Comparison of ENCODE assay signal across 27 cellular contexts in genomic region chr5:171648279-171648774, GRCh38.
"Had no signal": no experiment of that assay in that cellular context is flagged by ENCODE, and none has a peak within 500 bp of the region (broad histone marks: within the 10 kb centered on the region; RNA-seq: fewer than 3 reads in every experiment).

No MANE protein-coding gene starts in this region.

- H3K4me1 ChIP-seq: ascending aorta, Peyer's patch had no signal

- H3K4me3 ChIP-seq: ascending aorta, coronary artery, Peyer's patch had no signal

- H3K9me3 Mint-ChIP-seq: activated naive CD4-positive, alpha-beta T cell treated with anti-CD3 and anti-CD28 coated beads, Interleukin-2, amount 50 U/mL, for 72 hours; T-helper 1 cell treated with Interleukin-12 subunit alpha and Interleukin-12 subunit beta and Interleukin-4 antibody, amounts not matched to agents 30 μg/mL and 1 μg/mL, for 36 hours had no signal

- H3K4me3 Mint-ChIP-seq: activated CD8-positive, alpha-beta T cell treated with anti-CD3 and anti-CD28 coated beads, Interleukin-2, amount 10 ng/mL, durations not matched to agents 7 days and 5 days; activated naive CD8-positive, alpha-beta T cell treated with anti-CD3 and anti-CD28 coated beads, Interleukin-2, amount 50 U/mL, for 24 hours; T-helper 1 cell treated with Interleukin-12 subunit alpha and Interleukin-12 subunit beta and Interleukin-4 antibody, amounts not matched to agents 30 μg/mL and 1 μg/mL, for 36 hours; WTC11 had no signal

- H3K27ac Mint-ChIP-seq: activated CD8-positive, alpha-beta T cell treated with anti-CD3 and anti-CD28 coated beads, Interleukin-2, amount 10 ng/mL, durations not matched to agents 7 days and 5 days; activated naive CD4-positive, alpha-beta T cell treated with anti-CD3 and anti-CD28 coated beads, Interleukin-2, amount 50 U/mL, for 72 hours; activated naive CD8-positive, alpha-beta T cell treated with anti-CD3 and anti-CD28 coated beads, Interleukin-2, amount 50 U/mL, for 24 hours; T-helper 1 cell treated with Interleukin-12 subunit alpha and Interleukin-12 subunit beta and Interleukin-4 antibody, amounts not matched to agents 30 μg/mL and 1 μg/mL, for 36 hours; WTC11 had no signal

- H3K36me3 ChIP-seq: ascending aorta, Peyer's patch, SJCRH30 had no signal

- H3K36me3 Mint-ChIP-seq: activated naive CD4-positive, alpha-beta T cell treated with anti-CD3 and anti-CD28 coated beads, Interleukin-2, amount 50 U/mL, for 72 hours had no signal

- H3K9me3 ChIP-seq: ascending aorta, Peyer's patch, SJCRH30 had no signal

- H3K4me1 Mint-ChIP-seq: activated naive CD8-positive, alpha-beta T cell treated with anti-CD3 and anti-CD28 coated beads, Interleukin-2, amount 50 U/mL, for 24 hours had no signal

- DNase-seq: activated CD4-positive, alpha-beta T cell treated with anti-CD3 and anti-CD28 coated beads for 48 hours; activated CD4-positive, alpha-beta T cell treated with anti-CD3 and anti-CD28 coated beads, Interleukin-2, amount 50 U/mL, for 4 hours; activated CD4-positive, CD25-positive, alpha-beta regulatory T cell treated with anti-CD3 and anti-CD28 coated beads, Interleukin-2, amount 50 U/mL, for 72 hours; activated CD8-positive, alpha-beta memory T cell treated with anti-CD3 and anti-CD28 coated beads, Interleukin-2, amount 50 U/mL, for 48 hours; activated CD8-positive, alpha-beta T cell treated with anti-CD3 and anti-CD28 coated beads, Interleukin-2, amount 10 ng/mL, durations not matched to agents 7 days and 5 days; activated effector memory CD4-positive, alpha-beta T cell treated with Interleukin-2 at 50 U/mL for 16 hours; activated naive CD4-positive, alpha-beta T cell; activated naive CD8-positive, alpha-beta T cell treated with anti-CD3 and anti-CD28 coated beads, Interleukin-2, amount 50 U/mL, for 24 hours; activated T-cell treated with anti-CD3 and anti-CD28 coated beads, Interleukin-2, amount 50 U/mL, for 1 hour; amniotic stem cell; cerebellar nuclear complex; NCI-H1092 treated with DMSO at 0.1 percent for 48 hours; NCI-H1417 treated with DMSO at 0.1 percent for 48 hours; NCI-H1694 treated with DMSO at 0.1 percent for 48 hours; NCI-H2029 treated with DMSO at 0.1 percent for 48 hours; NCI-H345; NCI-H510A; NCI-H69; Peyer's patch; Right ventricle myocardium superior had no signal

- H3K27ac ChIP-seq: ascending aorta, coronary artery, Peyer's patch, RWPE1, SJCRH30 had no signal

- H3K27me3 ChIP-seq: ascending aorta, Peyer's patch, SJCRH30 had no signal

- ATAC-seq: activated CD8-positive, alpha-beta T cell treated with anti-CD3 and anti-CD28 coated beads, Interleukin-2, amount 10 ng/mL, durations not matched to agents 7 days and 5 days; activated naive CD4-positive, alpha-beta T cell treated with anti-CD3 and anti-CD28 coated beads, Interleukin-2, amount 50 U/mL, for 72 hours; activated naive CD8-positive, alpha-beta T cell treated with anti-CD3 and anti-CD28 coated beads, Interleukin-2, amount 50 U/mL, for 24 hours had no signal
